Comparison of ENCODE assay signal across 2 cellular contexts in genomic region chr19:38023245-38023644, GRCh38.
TF ChIP-seq lines count a peak whose summit lies in the region.

No MANE protein-coding gene starts in this region.

TF ChIP-seq in SK-N-SH treated with all-trans-retinoic acid at 6 μM for 48 hours, 23 proteins besides CTCF, POLR2A, EP300 and RAD21 (continued from another document):
- TF ChIP-seq ZNF8 (CRISPR knock-in tag; IDR thresholded peaks at IDR 0.05) (no peak), PATZ1 (CRISPR knock-in tag; IDR thresholded peaks at IDR 0.05; ENCODE audit: borderline replicate concordance) (no peak), CSDC2 (CRISPR knock-in tag; IDR thresholded peaks at IDR 0.05) (no peak), OSR1 (CRISPR knock-in tag; IDR thresholded peaks at IDR 0.05) (no peak), ZFP3 (CRISPR knock-in tag; IDR thresholded peaks at IDR 0.05) (no peak), PPARA (CRISPR knock-in tag; IDR thresholded peaks at IDR 0.05; ENCODE audit: borderline replicate concordance) (no peak)
- TF ChIP-seq, protein P1, sequence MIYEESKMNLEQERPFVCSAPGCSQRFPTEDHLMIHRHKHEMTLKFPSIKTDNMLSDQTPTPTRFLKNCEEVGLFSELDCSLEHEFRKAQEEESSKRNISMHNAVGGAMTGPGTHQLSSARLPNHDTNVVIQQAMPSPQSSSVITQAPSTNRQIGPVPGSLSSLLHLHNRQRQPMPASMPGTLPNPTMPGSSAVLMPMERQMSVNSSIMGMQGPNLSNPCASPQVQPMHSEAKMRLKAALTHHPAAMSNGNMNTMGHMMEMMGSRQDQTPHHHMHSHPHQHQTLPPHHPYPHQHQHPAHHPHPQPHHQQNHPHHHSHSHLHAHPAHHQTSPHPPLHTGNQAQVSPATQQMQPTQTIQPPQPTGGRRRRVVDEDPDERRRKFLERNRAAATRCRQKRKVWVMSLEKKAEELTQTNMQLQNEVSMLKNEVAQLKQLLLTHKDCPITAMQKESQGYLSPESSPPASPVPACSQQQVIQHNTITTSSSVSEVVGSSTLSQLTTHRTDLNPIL (CRISPR knock-in tag; IDR thresholded peaks at IDR 0.05; ENCODE audit: low read depth): no peak

TF ChIP-seq in GM12878, 131 proteins besides CTCF, POLR2A, EP300 and RAD21:
- TF ChIP-seq, protein P2, sequence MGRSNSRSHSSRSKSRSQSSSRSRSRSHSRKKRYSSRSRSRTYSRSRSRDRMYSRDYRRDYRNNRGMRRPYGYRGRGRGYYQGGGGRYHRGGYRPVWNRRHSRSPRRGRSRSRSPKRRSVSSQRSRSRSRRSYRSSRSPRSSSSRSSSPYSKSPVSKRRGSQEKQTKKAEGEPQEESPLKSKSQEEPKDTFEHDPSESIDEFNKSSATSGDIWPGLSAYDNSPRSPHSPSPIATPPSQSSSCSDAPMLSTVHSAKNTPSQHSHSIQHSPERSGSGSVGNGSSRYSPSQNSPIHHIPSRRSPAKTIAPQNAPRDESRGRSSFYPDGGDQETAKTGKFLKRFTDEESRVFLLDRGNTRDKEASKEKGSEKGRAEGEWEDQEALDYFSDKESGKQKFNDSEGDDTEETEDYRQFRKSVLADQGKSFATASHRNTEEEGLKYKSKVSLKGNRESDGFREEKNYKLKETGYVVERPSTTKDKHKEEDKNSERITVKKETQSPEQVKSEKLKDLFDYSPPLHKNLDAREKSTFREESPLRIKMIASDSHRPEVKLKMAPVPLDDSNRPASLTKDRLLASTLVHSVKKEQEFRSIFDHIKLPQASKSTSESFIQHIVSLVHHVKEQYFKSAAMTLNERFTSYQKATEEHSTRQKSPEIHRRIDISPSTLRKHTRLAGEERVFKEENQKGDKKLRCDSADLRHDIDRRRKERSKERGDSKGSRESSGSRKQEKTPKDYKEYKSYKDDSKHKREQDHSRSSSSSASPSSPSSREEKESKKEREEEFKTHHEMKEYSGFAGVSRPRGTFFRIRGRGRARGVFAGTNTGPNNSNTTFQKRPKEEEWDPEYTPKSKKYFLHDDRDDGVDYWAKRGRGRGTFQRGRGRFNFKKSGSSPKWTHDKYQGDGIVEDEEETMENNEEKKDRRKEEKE (IDR thresholded peaks at IDR 0.05): no peak
- 0 out of 2 replicates have a peak, but pooled peaks have one; percentile 28 for TF ChIP-seq MEF2A (IDR thresholded peaks at IDR 0.05; ENCODE audit: insufficient read depth, low read depth, low read length)
